ENCODE assay signal across 17 cellular contexts in genomic region chr22:49373289-49373666, GRCh38.
"Had no signal": no experiment of that assay in that cellular context is flagged by ENCODE, and none has a peak within 500 bp of the region (broad histone marks: within the 10 kb centered on the region; RNA-seq: fewer than 3 reads in every experiment).

No MANE protein-coding gene starts in this region.

- H3K36me3 ChIP-seq: gastrocnemius medialis, heart right ventricle, left ventricle myocardium inferior, vagina had no signal

- H3K4me3 Mint-ChIP-seq: activated CD4-positive, alpha-beta memory T cell treated with anti-CD3 and anti-CD28 coated beads for 36 hours; activated CD4-positive, alpha-beta T cell treated with anti-CD3 and anti-CD28 coated beads for 36 hours; activated naive CD8-positive, alpha-beta T cell treated with anti-CD3 and anti-CD28 coated beads for 36 hours; activated T-cell treated with anti-CD3 and anti-CD28 coated beads, Interleukin-2, amount 50 U/mL, for 72 hours; brain; endodermal cell; memory B cell; nephron; stimulated activated effector memory CD8-positive, alpha-beta T cell treated with anti-CD3 and anti-CD28 coated beads, Interleukin-12 subunit alpha, Interleukin-12 subunit beta, amount 100 ng/mL, for 72 hours had no signal

- H3K27ac ChIP-seq: gastrocnemius medialis, heart right ventricle, left ventricle myocardium inferior, vagina had no signal

- H3K4me3 ChIP-seq: dorsolateral prefrontal cortex, gastrocnemius medialis, heart right ventricle, left ventricle myocardium inferior, vagina had no signal

- H3K9me3 ChIP-seq: gastrocnemius medialis, heart right ventricle, left ventricle myocardium inferior, vagina had no signal

- H3K27ac Mint-ChIP-seq: activated CD4-positive, alpha-beta memory T cell treated with anti-CD3 and anti-CD28 coated beads for 36 hours; activated CD4-positive, alpha-beta T cell treated with anti-CD3 and anti-CD28 coated beads for 36 hours; activated naive CD8-positive, alpha-beta T cell treated with anti-CD3 and anti-CD28 coated beads for 36 hours; activated T-cell treated with anti-CD3 and anti-CD28 coated beads, Interleukin-2, amount 50 U/mL, for 72 hours; brain; endodermal cell; memory B cell; nephron; stimulated activated effector memory CD8-positive, alpha-beta T cell treated with anti-CD3 and anti-CD28 coated beads, Interleukin-12 subunit alpha, Interleukin-12 subunit beta, amount 100 ng/mL, for 72 hours had no signal

- H3K4me1 ChIP-seq: gastrocnemius medialis, heart right ventricle, left ventricle myocardium inferior, vagina had no signal

- H3K9me3 Mint-ChIP-seq: activated CD4-positive, alpha-beta memory T cell treated with anti-CD3 and anti-CD28 coated beads for 36 hours; activated naive CD8-positive, alpha-beta T cell treated with anti-CD3 and anti-CD28 coated beads for 36 hours; activated T-cell treated with anti-CD3 and anti-CD28 coated beads, Interleukin-2, amount 50 U/mL, for 72 hours; endodermal cell; nephron; stimulated activated effector memory CD8-positive, alpha-beta T cell treated with anti-CD3 and anti-CD28 coated beads, Interleukin-12 subunit alpha, Interleukin-12 subunit beta, amount 100 ng/mL, for 72 hours had no signal

- H3K36me3 Mint-ChIP-seq: activated CD4-positive, alpha-beta memory T cell treated with anti-CD3 and anti-CD28 coated beads for 36 hours; activated naive CD8-positive, alpha-beta T cell treated with anti-CD3 and anti-CD28 coated beads for 36 hours; brain; memory B cell; stimulated activated effector memory CD8-positive, alpha-beta T cell treated with anti-CD3 and anti-CD28 coated beads, Interleukin-12 subunit alpha, Interleukin-12 subunit beta, amount 100 ng/mL, for 72 hours had no signal

- ATAC-seq: activated CD4-positive, alpha-beta T cell treated with anti-CD3 and anti-CD28 coated beads for 36 hours; activated T-cell treated with anti-CD3 and anti-CD28 coated beads, Interleukin-2, amount 50 U/mL, for 72 hours; gastrocnemius medialis had no signal

- H3K4me1 Mint-ChIP-seq: activated CD4-positive, alpha-beta T cell treated with anti-CD3 and anti-CD28 coated beads for 36 hours; activated naive CD8-positive, alpha-beta T cell treated with anti-CD3 and anti-CD28 coated beads for 36 hours; nephron had no signal

- DNase-seq: activated CD4-positive, alpha-beta memory T cell treated with anti-CD3 and anti-CD28 coated beads for 36 hours; activated CD4-positive, alpha-beta T cell treated with anti-CD3 and anti-CD28 coated beads for 36 hours; activated CD8-positive, alpha-beta memory T cell treated with anti-CD3 and anti-CD28 coated beads, Interleukin-2, amount 50 U/mL, for 4 hours; activated naive CD8-positive, alpha-beta T cell treated with anti-CD3 and anti-CD28 coated beads for 36 hours; activated T-cell treated with anti-CD3 and anti-CD28 coated beads, Interleukin-2, amount 50 U/mL, for 72 hours; erythroblast; gastrocnemius medialis; heart right ventricle; left ventricle myocardium inferior; T-helper 2 cell had no signal

- H3K27me3 ChIP-seq: vagina had no signal
